Comparison of ENCODE assay signal across 2 cellular contexts in genomic region chr6:32842021-32842650, GRCh38.
TF ChIP-seq lines count a peak whose summit lies in the region.

No MANE protein-coding gene starts in this region.

TF ChIP-seq in SK-N-SH, 30 proteins besides CTCF, POLR2A, EP300 and RAD21:
- TF ChIP-seq REST (IDR thresholded peaks at IDR 0.05; ENCODE audit: low read depth, low read length), result 0 out of 2 replicates have a peak, but pooled peaks have one; percentile 12
- no peak for TF ChIP-seq RCOR1 (IDR thresholded peaks at IDR 0.05; ENCODE audit: low read length)

TF ChIP-seq in SK-N-SH treated with all-trans-retinoic acid at 6 μM for 48 hours, 23 proteins besides CTCF, POLR2A, EP300 and RAD21 (continued from another document):
- TF ChIP-seq TOX (CRISPR knock-in tag; IDR thresholded peaks at IDR 0.05; ENCODE audit: borderline replicate concordance) (no peak), ARNTL (CRISPR knock-in tag; IDR thresholded peaks at IDR 0.05; ENCODE audit: borderline replicate concordance, low read depth) (no peak), ZNF8 (CRISPR knock-in tag; IDR thresholded peaks at IDR 0.05) (no peak), ZNF70 (CRISPR knock-in tag; IDR thresholded peaks at IDR 0.05) (no peak), TSHZ2 (CRISPR knock-in tag; IDR thresholded peaks at IDR 0.05) (no peak), CSDC2 (CRISPR knock-in tag; IDR thresholded peaks at IDR 0.05) (no peak), ESRRG (CRISPR knock-in tag; IDR thresholded peaks at IDR 0.05) (no peak), ZC3H10 (CRISPR knock-in tag; IDR thresholded peaks at IDR 0.05) (no peak), ISL1 (CRISPR knock-in tag; IDR thresholded peaks at IDR 0.05) (no peak)
